29 cellular contexts compared by ENCODE assay signal in the genomic region with DNA sequence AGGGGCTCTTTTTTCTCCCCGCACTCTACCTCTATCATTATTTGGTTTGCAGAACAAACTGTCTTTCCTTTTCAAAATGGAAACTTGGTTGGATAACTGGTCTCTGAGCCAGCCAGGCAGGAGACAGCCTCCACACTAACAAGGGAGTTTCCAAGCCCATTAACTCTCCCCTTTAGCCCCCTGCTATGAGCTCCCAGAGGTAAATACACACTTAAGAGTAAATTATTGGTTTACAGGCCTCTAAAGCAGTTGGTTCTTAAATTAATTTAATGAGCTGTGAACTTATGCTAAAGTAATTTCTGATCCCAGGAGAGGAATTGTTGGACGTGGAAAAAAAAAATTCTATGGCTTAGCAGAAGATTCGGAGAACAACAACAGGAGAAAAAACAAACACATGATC. TPM values are rescaled to one million over a fixed set of nuclear protein-coding genes. Genes with fewer than 3 reads are reported as not detected.
DNase-seq lines count a peak whose midpoint lies in the region; ATAC-seq, FAIRE-seq and TF ChIP-seq lines count a peak whose summit lies in the region.
"Had no signal": no experiment of that assay in that cellular context is flagged by ENCODE, and none has a peak within 500 bp of the region (broad histone marks: within the 10 kb centered on the region; RNA-seq: fewer than 3 reads in every experiment).

No MANE protein-coding gene starts in this region.

- H3K9me3 ChIP-seq in CD8-positive, alpha-beta T cell (ENCODE audit: low read length) = no peaks in the 10 kb centered on the region
- H3K9me3 ChIP-seq: adrenal gland, body of pancreas, HAP-1, neutrophil had no signal

- H3K4me3 Mint-ChIP-seq in WTC11 = no peak overlapping the region
- no peak overlapping the region for H3K4me3 Mint-ChIP-seq in CD8-positive, alpha-beta T cell
- H3K4me3 Mint-ChIP-seq: activated CD8-positive, alpha-beta T cell treated with anti-CD3 and anti-CD28 coated beads for 36 hours; activated naive CD4-positive, alpha-beta T cell treated with anti-CD3 and anti-CD28 coated beads, Interleukin-2, amount 10 ng/mL, durations not matched to agents 7 days and 5 days; activated T-helper 17 cell treated with anti-CD3 and anti-CD28 coated beads, Interleukin-2, amount 50 U/mL, for 72 hours; CD4-positive, alpha-beta T cell; stimulated activated naive CD8-positive, alpha-beta T cell treated with anti-CD3 and anti-CD28 coated beads, Interleukin-15, amount 100 ng/mL, for 72 hours had no signal

- peaks cover 19% of the 10 kb centered on the region for H3K4me1 Mint-ChIP-seq in WTC11
- H3K4me1 Mint-ChIP-seq in CD8-positive, alpha-beta T cell (ENCODE audit: low read depth) = no peaks in the 10 kb centered on the region
- H3K4me1 Mint-ChIP-seq: activated naive CD4-positive, alpha-beta T cell treated with anti-CD3 and anti-CD28 coated beads, Interleukin-2, amount 10 ng/mL, durations not matched to agents 7 days and 5 days; activated T-helper 17 cell treated with anti-CD3 and anti-CD28 coated beads, Interleukin-2, amount 50 U/mL, for 72 hours; stimulated activated naive CD8-positive, alpha-beta T cell treated with anti-CD3 and anti-CD28 coated beads, Interleukin-15, amount 100 ng/mL, for 72 hours had no signal

- H3K36me3 ChIP-seq in CD8-positive, alpha-beta T cell (ENCODE audit: insufficient read depth, low read length) = no peaks in the 10 kb centered on the region
- H3K36me3 ChIP-seq: adrenal gland, HAP-1, MG63, neutrophil had no signal

- no peaks in the 10 kb centered on the region for H3K4me1 ChIP-seq in CD8-positive, alpha-beta T cell (ENCODE audit: insufficient read depth, low read length)
- H3K4me1 ChIP-seq: adrenal gland, HAP-1 had no signal

- TF ChIP-seq CTCF in WTC11 (IDR thresholded peaks at IDR 0.05) (no peak), GM10248 (IDR thresholded peaks at IDR 0.05; ENCODE audit: control extremely low read depth, extremely low read depth, low read depth, missing control alignments) (no peak)
- no peak for TF ChIP-seq CTCF in CD8-positive, alpha-beta T cell (IDR thresholded peaks at IDR 0.05)

- DNase-seq in D341Med (ENCODE audit: low spot score) (peak; percentile 30), NCI-H1105 (lab: John Stamatoyannopoulos, UW) (peak; percentile 12), NCI-H2227 treated with DMSO at 0.1 percent for 48 hours (lab: John Stamatoyannopoulos, UW) (peak; percentile 73), WTC11 (ENCODE audit: low spot score) (no peak), EL (no peak), GM10248 (ENCODE audit: extremely low spot score) (no peak), RCC 7860 (ENCODE audit: low spot score) (no peak)
- DNase-seq in CD8-positive, alpha-beta T cell = no peak
- DNase-seq: activated CD4-positive, CD25-positive, alpha-beta regulatory T cell treated with anti-CD3 and anti-CD28 coated beads, Interleukin-2, amount 50 U/mL, for 72 hours; activated CD8-positive, alpha-beta T cell treated with anti-CD3 and anti-CD28 coated beads for 36 hours; activated naive CD4-positive, alpha-beta T cell treated with anti-CD3 and anti-CD28 coated beads, Interleukin-2, amount 10 ng/mL, durations not matched to agents 7 days and 5 days; adrenal gland; body of pancreas; CD4-positive, alpha-beta T cell; cerebellar nuclear complex; DMS 273 treated with DMSO at 0.1 percent for 48 hours; dorsolateral prefrontal cortex; foreskin melanocyte; KG1; MG63; NCI-H187 treated with DMSO at 0.1 percent for 48 hours; PC-9; SHP77; stimulated activated CD4-positive, alpha-beta T cell treated with anti-CD3 and anti-CD28 coated beads, Interleukin-1b, Interleukin-23, amount 100 ng/mL, for 48 hours; stimulated activated naive CD8-positive, alpha-beta T cell treated with anti-CD3 and anti-CD28 coated beads, Interleukin-15, amount 100 ng/mL, for 72 hours; T-helper 2 cell had no signal

- H3K27ac Mint-ChIP-seq in WTC11 = no peak overlapping the region
- no peak overlapping the region for H3K27ac Mint-ChIP-seq in CD8-positive, alpha-beta T cell
- H3K27ac Mint-ChIP-seq: activated CD8-positive, alpha-beta T cell treated with anti-CD3 and anti-CD28 coated beads for 36 hours; activated naive CD4-positive, alpha-beta T cell treated with anti-CD3 and anti-CD28 coated beads, Interleukin-2, amount 10 ng/mL, durations not matched to agents 7 days and 5 days; activated T-helper 17 cell treated with anti-CD3 and anti-CD28 coated beads, Interleukin-2, amount 50 U/mL, for 72 hours; CD4-positive, alpha-beta T cell had no signal

- no peak for FAIRE-seq in RCC 7860 (lab: Jason Lieb, UNC)

- H3K27me3 ChIP-seq in CD8-positive, alpha-beta T cell (ENCODE audit: insufficient read depth, low read length) = no peaks in the 10 kb centered on the region
- H3K27me3 ChIP-seq: adrenal gland, body of pancreas, dorsolateral prefrontal cortex, MG63, neutrophil had no signal

- ATAC-seq in WTC11 = 0 out of 2 replicates have a peak, but pooled peaks have one; percentile 16
- ATAC-seq in CD8-positive, alpha-beta T cell = no peak
- ATAC-seq: activated CD8-positive, alpha-beta T cell treated with anti-CD3 and anti-CD28 coated beads for 36 hours; activated T-helper 17 cell treated with anti-CD3 and anti-CD28 coated beads, Interleukin-2, amount 50 U/mL, for 72 hours; body of pancreas; stimulated activated naive CD8-positive, alpha-beta T cell treated with anti-CD3 and anti-CD28 coated beads, Interleukin-15, amount 100 ng/mL, for 72 hours had no signal

- no peak overlapping the region for H3K4me3 ChIP-seq in CD8-positive, alpha-beta T cell (ENCODE audit: low read depth, low read length)
- H3K4me3 ChIP-seq: adrenal gland, body of pancreas, dorsolateral prefrontal cortex, HAP-1, MG63, PC-9 had no signal

- no peak overlapping the region for H3K27ac ChIP-seq in CD8-positive, alpha-beta T cell (ENCODE audit: low read depth, low read length)
- H3K27ac ChIP-seq: adrenal gland, body of pancreas, dorsolateral prefrontal cortex, neutrophil, PC-9 had no signal

- intact Hi-C loops in CD8-positive, alpha-beta T cell (cut with DNase I, micrococcal nuclease) = no loop called here

- no peaks in the 10 kb centered on the region; the same call in 1 of the 2 replicates for H3K9me3 Mint-ChIP-seq in WTC11
- H3K9me3 Mint-ChIP-seq in CD8-positive, alpha-beta T cell = no peaks in the 10 kb centered on the region
- H3K9me3 Mint-ChIP-seq: activated CD8-positive, alpha-beta T cell treated with anti-CD3 and anti-CD28 coated beads for 36 hours; activated naive CD4-positive, alpha-beta T cell treated with anti-CD3 and anti-CD28 coated beads, Interleukin-2, amount 10 ng/mL, durations not matched to agents 7 days and 5 days; activated T-helper 17 cell treated with anti-CD3 and anti-CD28 coated beads, Interleukin-2, amount 50 U/mL, for 72 hours; stimulated activated naive CD8-positive, alpha-beta T cell treated with anti-CD3 and anti-CD28 coated beads, Interleukin-15, amount 100 ng/mL, for 72 hours had no signal

- no peaks in the 10 kb centered on the region for H3K36me3 Mint-ChIP-seq in WTC11
- no peaks in the 10 kb centered on the region for H3K36me3 Mint-ChIP-seq in CD8-positive, alpha-beta T cell
- H3K36me3 Mint-ChIP-seq: activated naive CD4-positive, alpha-beta T cell treated with anti-CD3 and anti-CD28 coated beads, Interleukin-2, amount 10 ng/mL, durations not matched to agents 7 days and 5 days had no signal

- H3K27me3 Mint-ChIP-seq in WTC11 (ENCODE audit: low read depth) = no peaks in the 10 kb centered on the region; the same call in 1 of the 2 replicates
- peaks cover 4% of the 10 kb centered on the region for H3K27me3 Mint-ChIP-seq in CD8-positive, alpha-beta T cell (ENCODE audit: low read depth)

- CTCF ChIA-PET in WTC11 (lab: Charles Lee) (interaction anchor here (1.0 to 1.2 kb wide), 3 partner anchors 11 to 213 kb away, joined by 3 to 4 read pairs (median 4); no protein-coding TSS in a partner anchor), GM10248 (lab: Yijun Ruan, JAX) (interaction anchor here (1.4 to 1.5 kb wide), 2 partner anchors 32 to 47 kb away, joined by 3 to 4 read pairs; no protein-coding TSS in a partner anchor)
- CTCF ChIA-PET in CD8-positive, alpha-beta T cell (lab: Charles Lee) = no interaction called here

- POLR2A ChIA-PET in WTC11 (lab: Charles Lee) (no interaction called here), GM10248 (lab: Yijun Ruan, JAX) (no interaction called here)
- POLR2A ChIA-PET in CD8-positive, alpha-beta T cell (lab: Charles Lee) = no interaction called here

TF ChIP-seq in WTC11, 78 proteins besides CTCF, POLR2A, EP300 and RAD21 (continues in another document):
- TF ChIP-seq, protein P1, sequence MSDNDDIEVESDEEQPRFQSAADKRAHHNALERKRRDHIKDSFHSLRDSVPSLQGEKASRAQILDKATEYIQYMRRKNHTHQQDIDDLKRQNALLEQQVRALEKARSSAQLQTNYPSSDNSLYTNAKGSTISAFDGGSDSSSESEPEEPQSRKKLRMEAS (CRISPR knock-in tag; IDR thresholded peaks at IDR 0.05) = no peak
- TF ChIP-seq GTF2I (CRISPR knock-in tag; conservative IDR thresholded peaks at IDR 0.05) (no peak), NR2C2 (CRISPR knock-in tag; IDR thresholded peaks at IDR 0.05) (no peak), MXD4 (CRISPR knock-in tag; IDR thresholded peaks at IDR 0.05; ENCODE audit: borderline replicate concordance) (no peak), SMAD4 (CRISPR knock-in tag; IDR thresholded peaks at IDR 0.05) (no peak), ZNF423 (CRISPR knock-in tag; IDR thresholded peaks at IDR 0.05) (no peak), NR1H2 (CRISPR knock-in tag; IDR thresholded peaks at IDR 0.05) (no peak), ZNF121 (CRISPR knock-in tag; IDR thresholded peaks at IDR 0.05) (no peak), ZNF219 (CRISPR knock-in tag; IDR thresholded peaks at IDR 0.05; ENCODE audit: borderline replicate concordance) (no peak)
- TF ChIP-seq, protein P2, sequence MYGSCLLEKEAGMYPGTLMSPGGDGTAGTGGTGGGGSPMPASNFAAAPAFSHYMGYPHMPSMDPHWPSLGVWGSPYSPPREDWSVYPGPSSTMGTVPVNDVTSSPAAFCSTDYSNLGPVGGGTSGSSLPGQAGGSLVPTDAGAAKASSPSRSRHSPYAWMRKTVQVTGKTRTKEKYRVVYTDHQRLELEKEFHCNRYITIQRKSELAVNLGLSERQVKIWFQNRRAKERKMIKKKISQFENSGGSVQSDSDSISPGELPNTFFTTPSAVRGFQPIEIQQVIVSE (CRISPR knock-in tag; IDR thresholded peaks at IDR 0.05; ENCODE audit: borderline replicate concordance) = no peak
- TF ChIP-seq, protein P3, sequence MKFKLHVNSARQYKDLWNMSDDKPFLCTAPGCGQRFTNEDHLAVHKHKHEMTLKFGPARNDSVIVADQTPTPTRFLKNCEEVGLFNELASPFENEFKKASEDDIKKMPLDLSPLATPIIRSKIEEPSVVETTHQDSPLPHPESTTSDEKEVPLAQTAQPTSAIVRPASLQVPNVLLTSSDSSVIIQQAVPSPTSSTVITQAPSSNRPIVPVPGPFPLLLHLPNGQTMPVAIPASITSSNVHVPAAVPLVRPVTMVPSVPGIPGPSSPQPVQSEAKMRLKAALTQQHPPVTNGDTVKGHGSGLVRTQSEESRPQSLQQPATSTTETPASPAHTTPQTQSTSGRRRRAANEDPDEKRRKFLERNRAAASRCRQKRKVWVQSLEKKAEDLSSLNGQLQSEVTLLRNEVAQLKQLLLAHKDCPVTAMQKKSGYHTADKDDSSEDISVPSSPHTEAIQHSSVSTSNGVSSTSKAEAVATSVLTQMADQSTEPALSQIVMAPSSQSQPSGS (CRISPR knock-in tag; IDR thresholded peaks at IDR 0.05; ENCODE audit: borderline replicate concordance, low read depth) = no peak

RNA-seq across cellular contexts. Expression of gene EPB41L4A, which starts 30.3 kb away (rescaled TPM):
- total RNA-seq in WTC11 (2021) = 5.2 to 8.3 TPM (median 6.5 TPM) in 3 replicates
- under 1 TPM; 0.27 to 0.47 TPM for total RNA-seq in CD8-positive, alpha-beta T cell

Comparison
In these comparisons a context has a peak if more than half of its experiments do, and no peak if none do; other contexts are left out.
1. DNase-seq: peak in D341Med (single experiment), NCI-H1105 (single experiment) and NCI-H2227 treated with DMSO at 0.1 percent for 48 hours (single experiment); none in WTC11 (single experiment), EL (single experiment), GM10248 (single experiment), RCC 7860 (single experiment) and CD8-positive, alpha-beta T cell (0 of 7).